17 cellular contexts compared by ENCODE assay signal in genomic region chr18:59905686-59906091, GRCh38. TPM values are rescaled to one million over a fixed set of nuclear protein-coding genes. Genes with fewer than 3 reads are reported as not detected.
DNase-seq lines count a peak whose midpoint lies in the region; ATAC-seq and TF ChIP-seq lines count a peak whose summit lies in the region.
"Had no signal": no experiment of that assay in that cellular context is flagged by ENCODE, and none has a peak within 500 bp of the region (broad histone marks: within the 10 kb centered on the region; RNA-seq: fewer than 3 reads in every experiment).

No MANE protein-coding gene starts in this region.

- H3K9me3 ChIP-seq in HEK293 (ENCODE audit: control insufficient read depth, insufficient read depth, low read depth, low read length) (no peaks in the 10 kb centered on the region), parathyroid adenoma (ENCODE audit: control insufficient read depth, low read length) (no peaks in the 10 kb centered on the region)
- H3K9me3 ChIP-seq: right atrium auricular region, SJSA1, vagina had no signal

- no peak overlapping the region for H3K4me3 ChIP-seq in HEK293 (ENCODE audit: low read depth, low read length)
- no peak overlapping the region for H3K4me3 ChIP-seq in parathyroid adenoma (ENCODE audit: low read depth, low read length)
- H3K4me3 ChIP-seq: right atrium auricular region, SJSA1, vagina had no signal

- peaks cover 14 to 29% of the 10 kb centered on the region in 2 donors for H3K36me3 Mint-ChIP-seq in activated T-cell treated with anti-CD3 and anti-CD28 coated beads, Interleukin-2, amount 50 U/mL, for 72 hours (ENCODE audit: insufficient read depth in 2 of 2)
- H3K36me3 Mint-ChIP-seq in activated T-helper 17 cell treated with anti-CD3 and anti-CD28 coated beads, Interleukin-2, amount 50 U/mL, for 72 hours (ENCODE audit: low read depth): peaks cover 44% of the 10 kb centered on the region

- no peak overlapping the region for H3K27ac Mint-ChIP-seq in activated T-cell treated with anti-CD3 and anti-CD28 coated beads, Interleukin-2, amount 50 U/mL, for 72 hours
- peak overlapping the region; percentile 24 for H3K27ac Mint-ChIP-seq in activated T-helper 17 cell treated with anti-CD3 and anti-CD28 coated beads, Interleukin-2, amount 50 U/mL, for 72 hours

- H3K36me3 ChIP-seq in HEK293 (ENCODE audit: control insufficient read depth in 2 of 2, insufficient read depth in 1 of 2, low read length in 2 of 2) (peaks cover 29 to 35% of the 10 kb centered on the region in 2 experiments), parathyroid adenoma (ENCODE audit: control insufficient read depth, insufficient read depth, low read length) (no peaks in the 10 kb centered on the region)
- H3K36me3 ChIP-seq: right atrium auricular region, vagina had no signal

- no peaks in the 10 kb centered on the region for H3K79me2 ChIP-seq in parathyroid adenoma

- H3K4me3 Mint-ChIP-seq in activated T-cell treated with anti-CD3 and anti-CD28 coated beads, Interleukin-2, amount 50 U/mL, for 72 hours: peak overlapping the region; percentile 48 to 68
- peak overlapping the region; percentile 74 for H3K4me3 Mint-ChIP-seq in activated T-helper 17 cell treated with anti-CD3 and anti-CD28 coated beads, Interleukin-2, amount 50 U/mL, for 72 hours
- H3K4me3 Mint-ChIP-seq: dendritic cell treated with granulocyte-macrophage colony-stimulating factor and Interleukin-4, amounts not matched to agents 40 ng/mL and 50 ng/mL, for 4 days; nephron had no signal

- DNase-seq in activated T-cell treated with anti-CD3 and anti-CD28 coated beads, Interleukin-2, amount 50 U/mL, for 72 hours: no peak
- DNase-seq in activated T-cell treated with anti-CD3 and anti-CD28 coated beads for 4 hours (no peak), foreskin melanocyte (no peak), retina (no peak)
- DNase-seq: activated gamma-delta T cell treated with Interleukin-2 at 50 U/mL for 16 hours, NCI-H2081, NCI-H510A treated with DMSO at 0.1 percent for 48 hours, substantia nigra had no signal

- peaks cover 76% of the 10 kb centered on the region for H3K4me1 Mint-ChIP-seq in activated T-cell treated with anti-CD3 and anti-CD28 coated beads, Interleukin-2, amount 50 U/mL, for 72 hours (ENCODE audit: low read depth)
- peaks cover 48% of the 10 kb centered on the region for H3K4me1 Mint-ChIP-seq in activated T-helper 17 cell treated with anti-CD3 and anti-CD28 coated beads, Interleukin-2, amount 50 U/mL, for 72 hours

- peaks cover 5% of the 10 kb centered on the region for H3K27me3 Mint-ChIP-seq in activated T-cell treated with anti-CD3 and anti-CD28 coated beads, Interleukin-2, amount 50 U/mL, for 72 hours (ENCODE audit: low read depth)
- H3K27me3 Mint-ChIP-seq in activated T-helper 17 cell treated with anti-CD3 and anti-CD28 coated beads, Interleukin-2, amount 50 U/mL, for 72 hours: no peaks in the 10 kb centered on the region
- H3K27me3 Mint-ChIP-seq: dendritic cell treated with granulocyte-macrophage colony-stimulating factor and Interleukin-4, amounts not matched to agents 40 ng/mL and 50 ng/mL, for 4 days had no signal

- no peak overlapping the region for H2AFZ ChIP-seq in parathyroid adenoma

- CTCF ChIA-PET in HEK293 (lab: Yijun Ruan, JAX): interaction anchor here (0.6 to 1.9 kb wide), 6 partner anchors 13 to 274 kb away, joined by 3 to 15 read pairs (median 5); no protein-coding TSS in a partner anchor

- POLR2A ChIA-PET in HEK293 (lab: Yijun Ruan, JAX): interaction anchor here (0.7 to 3.5 kb wide), 22 partner anchors 9 to 363 kb away, joined by 3 to 34 read pairs (median 5); no protein-coding TSS in a partner anchor

- H3K4me2 ChIP-seq in parathyroid adenoma (ENCODE audit: low read length): peak overlapping the region; percentile 13

- H3K27me3 ChIP-seq in parathyroid adenoma (ENCODE audit: control insufficient read depth, insufficient read depth, low read length): no peaks in the 10 kb centered on the region
- H3K27me3 ChIP-seq: SJSA1, vagina had no signal

- H3K27ac ChIP-seq in HEK293 (ENCODE audit: extremely low read depth, low read depth, low read length) (peak overlapping the region; percentile 28; the same call in 1 of the 2 replicates), parathyroid adenoma (no peak overlapping the region)
- H3K27ac ChIP-seq: right atrium auricular region, vagina had no signal

- no peak overlapping the region for H3K9ac ChIP-seq in parathyroid adenoma

- TF ChIP-seq CTCF in HEK293 (tag by site-specific recombination; IDR thresholded peaks at IDR 0.05) (no peak), parathyroid adenoma (IDR thresholded peaks at IDR 0.05) (no peak)

- H3K4me1 ChIP-seq in HEK293 (ENCODE audit: control insufficient read depth, insufficient read depth, low read length) (peaks cover 40% of the 10 kb centered on the region), parathyroid adenoma (no peaks in the 10 kb centered on the region)

- H3K9me3 Mint-ChIP-seq in activated T-cell treated with anti-CD3 and anti-CD28 coated beads, Interleukin-2, amount 50 U/mL, for 72 hours: no peaks in the 10 kb centered on the region
- H3K9me3 Mint-ChIP-seq in activated T-helper 17 cell treated with anti-CD3 and anti-CD28 coated beads, Interleukin-2, amount 50 U/mL, for 72 hours: peaks cover 3% of the 10 kb centered on the region
- H3K9me3 Mint-ChIP-seq: dendritic cell treated with granulocyte-macrophage colony-stimulating factor and Interleukin-4, amounts not matched to agents 40 ng/mL and 50 ng/mL, for 4 days; nephron had no signal

- no peak for ATAC-seq in activated T-cell treated with anti-CD3 and anti-CD28 coated beads, Interleukin-2, amount 50 U/mL, for 72 hours (replicated peaks in 1 of 2)
- ATAC-seq in activated T-helper 17 cell treated with anti-CD3 and anti-CD28 coated beads, Interleukin-2, amount 50 U/mL, for 72 hours (replicated peaks): no peak
- no peak for ATAC-seq in HG02852 (IDR thresholded peaks at IDR 0.05; ENCODE audit: unreplicated experiment)

TF ChIP-seq in HEK293, 187 proteins besides CTCF, POLR2A, EP300 and RAD21 (continues in another document):
- TF ChIP-seq SP7 (tag by site-specific recombination; IDR thresholded peaks at IDR 0.05): no peak
- TF ChIP-seq GLIS2 (tag by site-specific recombination; IDR thresholded peaks at IDR 0.05): no peak
- TF ChIP-seq ZSCAN5A (tag by site-specific recombination; IDR thresholded peaks at IDR 0.05): no peak
- no peak for TF ChIP-seq EGR2 (tag by site-specific recombination; IDR thresholded peaks at IDR 0.05; ENCODE audit: low read depth)
- no peak for TF ChIP-seq ZNF221 (tag by site-specific recombination; IDR thresholded peaks at IDR 0.05; ENCODE audit: borderline replicate concordance)
- TF ChIP-seq PATZ1 (tag by site-specific recombination; IDR thresholded peaks at IDR 0.05): 0 out of 2 replicates have a peak, but pooled peaks have one; percentile 33
- no peak for TF ChIP-seq ZNF677 (tag by site-specific recombination; IDR thresholded peaks at IDR 0.05)
- no peak for TF ChIP-seq ZNF10 (tag by site-specific recombination; IDR thresholded peaks at IDR 0.05)
- no peak for TF ChIP-seq ELK4 (IDR thresholded peaks at IDR 0.05; ENCODE audit: borderline replicate concordance, low read depth, low read length)
- no peak; the same call in 1 of the 2 replicates for TF ChIP-seq ZNF324 (tag by site-specific recombination; IDR thresholded peaks at IDR 0.05)
- no peak for TF ChIP-seq ZNF16 (tag by site-specific recombination; IDR thresholded peaks at IDR 0.05; ENCODE audit: low read depth)
- no peak for TF ChIP-seq ZNF600 (tag by site-specific recombination; IDR thresholded peaks at IDR 0.05)

RNA-seq across cellular contexts. Expression of gene PMAIP1, which starts 5.9 kb away (rescaled TPM):
- 100 to 1,000 TPM in 1 of 2 donors, 10 to 100 TPM in 1; 96.5 to 155 TPM for total RNA-seq in activated T-cell treated with anti-CD3 and anti-CD28 coated beads, Interleukin-2, amount 50 U/mL, for 72 hours
- 10 to 100 TPM; 62.7 to 83.1 TPM for total RNA-seq in activated T-helper 17 cell treated with anti-CD3 and anti-CD28 coated beads, Interleukin-2, amount 50 U/mL, for 72 hours
